ENCODE assay signal across 1 cellular context in the genomic region with DNA sequence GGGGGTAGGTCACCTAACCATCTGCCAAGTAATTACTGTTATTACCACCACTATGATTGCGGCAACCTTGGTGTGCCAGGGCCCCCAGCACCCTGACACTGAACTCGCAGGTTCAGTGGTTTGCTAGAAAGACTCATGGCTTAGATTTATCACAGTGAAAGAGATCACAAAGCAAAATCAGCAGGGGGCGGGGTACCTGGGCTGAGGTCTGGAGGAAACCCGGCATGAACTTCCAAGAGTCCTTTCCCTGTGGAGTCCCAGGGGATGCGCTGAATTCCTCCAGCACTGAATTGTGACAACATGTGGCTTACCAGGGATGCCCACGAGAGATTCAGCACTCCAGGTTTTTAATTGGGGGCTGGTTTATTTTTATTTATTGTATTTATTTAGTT.
TF ChIP-seq lines count a peak whose summit lies in the region.

No MANE protein-coding gene starts in this region.

TF ChIP-seq in GM23338, 12 proteins besides CTCF, POLR2A, EP300 and RAD21:
- no peak for TF ChIP-seq POLR2AphosphoS5 (IDR thresholded peaks at IDR 0.05; ENCODE audit: low read depth)
- TF ChIP-seq, protein P1, sequence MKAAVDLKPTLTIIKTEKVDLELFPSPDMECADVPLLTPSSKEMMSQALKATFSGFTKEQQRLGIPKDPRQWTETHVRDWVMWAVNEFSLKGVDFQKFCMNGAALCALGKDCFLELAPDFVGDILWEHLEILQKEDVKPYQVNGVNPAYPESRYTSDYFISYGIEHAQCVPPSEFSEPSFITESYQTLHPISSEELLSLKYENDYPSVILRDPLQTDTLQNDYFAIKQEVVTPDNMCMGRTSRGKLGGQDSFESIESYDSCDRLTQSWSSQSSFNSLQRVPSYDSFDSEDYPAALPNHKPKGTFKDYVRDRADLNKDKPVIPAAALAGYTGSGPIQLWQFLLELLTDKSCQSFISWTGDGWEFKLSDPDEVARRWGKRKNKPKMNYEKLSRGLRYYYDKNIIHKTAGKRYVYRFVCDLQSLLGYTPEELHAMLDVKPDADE (IDR thresholded peaks at IDR 0.05): no peak
